1 cellular context compared by ENCODE assay signal in the genomic region with DNA sequence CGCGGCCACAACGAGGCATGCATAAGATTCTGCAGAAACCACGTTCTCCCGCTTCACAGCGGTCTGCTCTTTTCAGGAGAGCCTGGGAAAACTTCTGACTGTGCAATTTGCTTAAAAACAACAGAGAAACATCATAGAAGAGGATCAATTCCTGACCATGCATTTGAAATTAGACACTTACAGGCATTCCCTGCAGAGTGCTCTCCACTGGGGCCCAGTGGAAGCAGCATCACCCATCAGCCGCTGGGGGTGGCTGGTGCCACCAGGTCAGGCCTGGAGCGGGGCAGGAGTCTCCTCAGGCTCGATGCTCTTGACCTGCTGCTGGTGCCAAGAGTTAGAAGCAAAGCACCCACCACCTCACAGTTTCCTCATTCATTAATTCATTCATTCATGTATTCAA.
TF ChIP-seq lines count a peak whose summit lies in the region.

No MANE protein-coding gene starts in this region.

TF ChIP-seq in SK-N-SH treated with all-trans-retinoic acid at 6 μM for 48 hours, 23 proteins besides CTCF, POLR2A, EP300 and RAD21 (continued from another document):
- TF ChIP-seq, protein P1, sequence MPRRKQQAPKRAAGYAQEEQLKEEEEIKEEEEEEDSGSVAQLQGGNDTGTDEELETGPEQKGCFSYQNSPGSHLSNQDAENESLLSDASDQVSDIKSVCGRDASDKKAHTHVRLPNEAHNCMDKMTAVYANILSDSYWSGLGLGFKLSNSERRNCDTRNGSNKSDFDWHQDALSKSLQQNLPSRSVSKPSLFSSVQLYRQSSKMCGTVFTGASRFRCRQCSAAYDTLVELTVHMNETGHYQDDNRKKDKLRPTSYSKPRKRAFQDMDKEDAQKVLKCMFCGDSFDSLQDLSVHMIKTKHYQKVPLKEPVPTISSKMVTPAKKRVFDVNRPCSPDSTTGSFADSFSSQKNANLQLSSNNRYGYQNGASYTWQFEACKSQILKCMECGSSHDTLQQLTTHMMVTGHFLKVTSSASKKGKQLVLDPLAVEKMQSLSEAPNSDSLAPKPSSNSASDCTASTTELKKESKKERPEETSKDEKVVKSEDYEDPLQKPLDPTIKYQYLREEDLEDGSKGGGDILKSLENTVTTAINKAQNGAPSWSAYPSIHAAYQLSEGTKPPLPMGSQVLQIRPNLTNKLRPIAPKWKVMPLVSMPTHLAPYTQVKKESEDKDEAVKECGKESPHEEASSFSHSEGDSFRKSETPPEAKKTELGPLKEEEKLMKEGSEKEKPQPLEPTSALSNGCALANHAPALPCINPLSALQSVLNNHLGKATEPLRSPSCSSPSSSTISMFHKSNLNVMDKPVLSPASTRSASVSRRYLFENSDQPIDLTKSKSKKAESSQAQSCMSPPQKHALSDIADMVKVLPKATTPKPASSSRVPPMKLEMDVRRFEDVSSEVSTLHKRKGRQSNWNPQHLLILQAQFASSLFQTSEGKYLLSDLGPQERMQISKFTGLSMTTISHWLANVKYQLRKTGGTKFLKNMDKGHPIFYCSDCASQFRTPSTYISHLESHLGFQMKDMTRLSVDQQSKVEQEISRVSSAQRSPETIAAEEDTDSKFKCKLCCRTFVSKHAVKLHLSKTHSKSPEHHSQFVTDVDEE (CRISPR knock-in tag; IDR thresholded peaks at IDR 0.05) = no peak
